Comparison of ENCODE assay signal across 26 cellular contexts in the genomic region with DNA sequence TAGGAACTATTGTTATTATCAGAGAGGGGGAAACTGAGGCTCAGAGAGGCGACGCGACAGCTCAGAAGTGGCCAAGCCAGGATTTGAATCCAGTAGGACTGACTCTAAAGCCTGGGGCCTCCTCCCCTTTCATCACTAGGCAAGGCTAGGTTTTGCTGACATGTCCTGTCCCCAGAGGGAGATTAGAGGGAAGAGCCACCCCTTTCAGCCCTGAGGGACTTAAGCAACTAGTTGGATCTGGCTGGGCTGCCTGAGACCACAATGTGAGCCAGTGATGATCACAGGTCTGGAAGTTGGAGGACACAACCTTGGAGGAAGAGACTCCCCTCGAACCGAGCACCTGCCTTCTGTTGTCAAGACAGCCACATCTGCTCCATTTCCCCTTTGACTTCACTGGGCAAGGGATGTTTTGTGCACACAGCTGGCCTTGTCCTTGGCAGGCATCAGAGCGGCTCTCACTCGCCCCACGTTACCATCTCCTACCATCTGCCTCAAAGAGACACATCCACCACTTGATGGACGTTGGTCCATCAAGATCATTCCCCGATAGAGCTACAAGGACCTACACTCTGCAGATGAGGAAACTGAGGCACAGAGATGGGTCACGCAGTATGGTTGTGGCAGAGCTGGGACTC. TPM values are rescaled to one million over a fixed set of nuclear protein-coding genes. Genes with fewer than 3 reads are reported as not detected.
A peak's percentile ranks its signal among the peaks of the same experiment; 100 is the strongest.
DNase-seq lines count a peak whose midpoint lies in the region; ATAC-seq, FAIRE-seq and TF ChIP-seq lines count a peak whose summit lies in the region.
"Had no signal": no experiment of that assay in that cellular context is flagged by ENCODE, and none has a peak within 500 bp of the region (broad histone marks: within the 10 kb centered on the region; RNA-seq: fewer than 3 reads in every experiment).

No MANE protein-coding gene starts in this region.

- intact Hi-C loops in HepG2 (cut with micrococcal nuclease; ENCODE audit: unreplicated experiment) (no loop called here), right lobe of liver (cut with DNase I) (loop anchor here in 1 of 2 donors (5.0 kb wide), 1 partner anchor 112 kb away; no protein-coding TSS in a partner anchor)

- BruUV-seq in HepG2 (replicated peaks; lab: Mats Ljungman, UMichigan) = no TSS peak

- peak overlapping the region; percentile 70 for H3K4me2 ChIP-seq in HepG2 (ENCODE audit: low read depth, low read length)
- H3K4me2 ChIP-seq: PC-9 had no signal

- H3K36me3 ChIP-seq in HepG2 (replicated peaks in 1 of 2; ENCODE audit: control insufficient read depth in 1 of 2, insufficient read depth in 2 of 2, low read length in 2 of 2) = no peaks in the 10 kb centered on the region
- H3K36me3 ChIP-seq in right lobe of liver = no peaks in the 10 kb centered on the region
- no peaks in the 10 kb centered on the region for H3K36me3 ChIP-seq in bronchial epithelial cell (ENCODE audit: control insufficient read depth, insufficient read depth, low read length)
- H3K36me3 ChIP-seq: ascending aorta, thoracic aorta had no signal

- H3K27ac ChIP-seq in HepG2 (ENCODE audit: extremely low read length, insufficient read depth, low read length) (no peak overlapping the region), right lobe of liver (no peak overlapping the region), temporal lobe (ENCODE audit: low read depth, low read length) (peak overlapping the region; percentile 98)
- H3K27ac ChIP-seq: ascending aorta, foreskin keratinocyte, PC-9, psoas muscle, skin epidermis, thoracic aorta had no signal

- H3K9ac ChIP-seq in HepG2 (ENCODE audit: insufficient read depth, low read depth, low read length) = no peak overlapping the region

- no peak for DNase-seq in HepG2 (ENCODE audit: low spot score)
- no peak for DNase-seq in right lobe of liver
- DNase-seq in NCI-H2171 treated with DMSO at 0.1 percent for 48 hours (lab: John Stamatoyannopoulos, UW) = peak; percentile 72
- no peak for DNase-seq in bronchial epithelial cell (ENCODE audit: low read depth)
- DNase-seq: activated CD4-positive, alpha-beta T cell treated with anti-CD3 and anti-CD28 coated beads for 48 hours; cerebellar nuclear complex; effector CD8-positive, alpha-beta T cell; foreskin keratinocyte; HFFc6; hippocampal formation; Kasumi-1; mucosa of descending colon; NCI-H1048; NCI-H2107; PC-9; psoas muscle; stimulated activated CD4-positive, alpha-beta T cell treated with anti-CD3 and anti-CD28 coated beads, Interleukin-2, amount 100 ng/mL, for 24 hours had no signal

- H4K20me1 ChIP-seq in HepG2 (ENCODE audit: insufficient read depth, low read length) = no peaks in the 10 kb centered on the region

- H3K4me1 ChIP-seq in HepG2 (ENCODE audit: insufficient read depth, low read length) (peaks cover 51% of the 10 kb centered on the region), right lobe of liver (no peaks in the 10 kb centered on the region)
- H3K4me1 ChIP-seq: foreskin keratinocyte had no signal

- in situ Hi-C loops in HepG2 (cut with HindIII; ENCODE audit: extremely low pct_ligation_motif_present, low pct_unique_long_range_greater_than_20kb) = no loop called here

- FAIRE-seq in HepG2 (lab: Jason Lieb, UNC) (no peak), bronchial epithelial cell (lab: Jason Lieb, UNC) (peak; percentile 70)
- FAIRE-seq: HTR-8/SVneo had no signal

- TF ChIP-seq CTCF in HepG2 (CRISPR knock-in tag; IDR thresholded peaks at IDR 0.05) (no peak), right lobe of liver (IDR thresholded peaks at IDR 0.05) (no peak), bronchial epithelial cell (IDR thresholded peaks at IDR 0.05; ENCODE audit: insufficient read depth, low read length, severe bottlenecking) (no peak)

- H2AFZ ChIP-seq in HepG2 (ENCODE audit: low read length) = no peak overlapping the region
- H2AFZ ChIP-seq: PC-9 had no signal

- H3K4me3 ChIP-seq in HepG2 (replicated peaks in 1 of 3; ENCODE audit: insufficient read depth in 1 of 3, low read depth in 2 of 3, low read length in 3 of 3) (peak overlapping the region in 1 of 3 experiments; percentile 37; a peak in 2 of 6 replicates), right lobe of liver (no peak overlapping the region), bronchial epithelial cell (ENCODE audit: low read depth, low read length) (no peak overlapping the region)
- H3K4me3 ChIP-seq: ascending aorta, mucosa of descending colon, PC-9, psoas muscle, skin epidermis, thoracic aorta had no signal

- TF ChIP-seq POLR2A in HepG2 (IDR thresholded peaks at IDR 0.05; ENCODE audit: insufficient read depth in 1 of 2, low read depth in 2 of 2, low read length in 2 of 2) = no peak
- no peak for TF ChIP-seq POLR2A in right lobe of liver (IDR thresholded peaks at IDR 0.05)

- ATAC-seq in HepG2 = 0 out of 3 replicates have a peak, but pooled peaks have one; percentile 11
- no peak for ATAC-seq in right lobe of liver
- no peak for ATAC-seq in GM21717 (IDR thresholded peaks at IDR 0.05; ENCODE audit: unreplicated experiment)
- no peak for ATAC-seq in GM21423 (IDR thresholded peaks at IDR 0.05; ENCODE audit: unreplicated experiment)
- ATAC-seq in GM19467 (IDR thresholded peaks at IDR 0.05; ENCODE audit: unreplicated experiment) = no peak
- ATAC-seq: foreskin keratinocyte; mucosa of descending colon; psoas muscle; stimulated activated memory B cell treated with anti-CD40 and anti-IgM and Interleukin-4, amounts not matched to agents 10 μg/mL and 1 μg/mL and 100 μg/mL, for 72 hours had no signal

- POLR2A ChIA-PET in HepG2 (lab: Yijun Ruan, JAX) = interaction anchor here (1.0 to 1.9 kb wide), 4 partner anchors 16 to 173 kb away, joined by 3 to 4 read pairs (median 3); a partner anchor contains a TSS

- CTCF ChIA-PET in HepG2 (lab: Yijun Ruan, JAX; ENCODE audit: low intra/inter-chr PET ratio, low total read pairs) = no interaction called here

- peaks cover 0 to 7% of the 10 kb centered on the region in 2 experiments; a peak in 4 of 5 replicates for H3K27me3 ChIP-seq in HepG2 (ENCODE audit: control insufficient read depth in 1 of 2, insufficient read depth in 2 of 2, low read length in 2 of 2)
- no peaks in the 10 kb centered on the region for H3K27me3 ChIP-seq in right lobe of liver
- peaks cover 12% of the 10 kb centered on the region for H3K27me3 ChIP-seq in bronchial epithelial cell (ENCODE audit: control insufficient read depth, insufficient read depth, low read length)
- H3K27me3 ChIP-seq: ascending aorta had no signal

- 32% methylated on average over 5 of the region's 11 CpGs for WGBS in HepG2 (ENCODE audit: low lambda C conversion rate)
- WGBS in right lobe of liver (ENCODE audit: insufficient coverage, low coverage, low lambda C conversion rate, missing lambda C conversion rate) = 80% methylated on average over 1 of the region's 11 CpGs

- H3K9me3 ChIP-seq in HepG2 (ENCODE audit: low read length) (no peaks in the 10 kb centered on the region), right lobe of liver (no peaks in the 10 kb centered on the region)
- H3K9me3 ChIP-seq: ascending aorta, mucosa of descending colon, psoas muscle, thoracic aorta had no signal

- no peak for TF ChIP-seq RAD21 in HepG2 (CRISPR knock-in tag; IDR thresholded peaks at IDR 0.05)

- TF ChIP-seq EP300 in HepG2 (IDR thresholded peaks at IDR 0.05; ENCODE audit: low read depth in 2 of 2, low read length in 2 of 2) = no peak
- no peak for TF ChIP-seq EP300 in HepG2 (CRISPR knock-in tag; IDR thresholded peaks at IDR 0.05; ENCODE audit: borderline replicate concordance)

- H3K79me2 ChIP-seq in HepG2 (ENCODE audit: insufficient read depth, low read length) = no peaks in the 10 kb centered on the region

RNA-seq across cellular contexts. Expression of a gene that starts 31.4 kb away (rescaled TPM):
- total RNA-seq in HepG2 (2016; rRNA removed; fragmentation: Illumina TruSeq; extraction: Trizol) (47.1 and 66.9 TPM in 2 replicates), right lobe of liver (10 to 100 TPM; 14.2 to 60.0 (median 37.6) TPM), bronchial epithelial cell (14.3 and 16.1 TPM in 2 replicates), temporal lobe (9.3 TPM)
- total RNA-seq in HepG2 (2016; cell fraction: cytosol; rRNA removed; fragmentation: Illumina TruSeq; extraction: Trizol; ENCODE audit: low read depth) = 15.1 and 17.9 TPM in 2 replicates
- 40.9 and 70.6 TPM in 2 replicates for total RNA-seq in HepG2 (2016; cell fraction: insoluble cytoplasmic fraction; rRNA removed; fragmentation: Illumina TruSeq; extraction: Trizol)
- 34.1 and 39.6 TPM in 2 replicates for total RNA-seq in HepG2 (2016; cell fraction: membrane; rRNA removed; fragmentation: Illumina TruSeq; extraction: Trizol)
- 38.8 and 47.2 TPM in 2 replicates for total RNA-seq in HepG2 (2016; cell fraction: nucleus; rRNA removed; fragmentation: Illumina TruSeq; extraction: Trizol)
- polyA plus RNA-seq in HepG2 (2011; rRNA removed) = 11.6 and 22.5 TPM in 2 replicates
- polyA plus RNA-seq in HepG2 (2011; cell fraction: cytosol; rRNA removed) = 12.4 and 13.5 TPM in 2 replicates
- 32.0 and 47.6 TPM in 2 replicates for polyA plus RNA-seq in HepG2 (2011; cell fraction: nucleus; rRNA removed)
- 19.2 and 28.6 TPM in 2 replicates for polyA plus RNA-seq in HepG2 (2012)
- polyA plus RNA-seq in HepG2 (2016; cell fraction: cytosol; fragmentation: Illumina TruSeq; extraction: Trizol; ENCODE audit: low read depth) = 16.3 and 19.9 TPM in 2 replicates
- polyA plus RNA-seq in HepG2 (2016; cell fraction: insoluble cytoplasmic fraction; fragmentation: Illumina TruSeq; extraction: Trizol; ENCODE audit: low read depth) = 42.0 and 50.4 TPM in 2 replicates
- 26.9 and 30.0 TPM in 2 replicates for polyA plus RNA-seq in HepG2 (2016; cell fraction: membrane; fragmentation: Illumina TruSeq; extraction: Trizol; ENCODE audit: low read depth)
- 78.2 and 82.6 TPM in 2 replicates for polyA plus RNA-seq in HepG2 (2016; cell fraction: nucleus; fragmentation: Illumina TruSeq; extraction: Trizol; ENCODE audit: insufficient read depth, low read depth)
- polyA minus RNA-seq in HepG2 (2011; rRNA and poly(A)+ RNA removed; ENCODE audit: low replicate concordance) = 19.6 and 22.9 TPM in 2 replicates
- 6.1 and 8.0 TPM in 2 replicates for polyA minus RNA-seq in HepG2 (2011; cell fraction: cytosol; rRNA and poly(A)+ RNA removed)
- 12.2 and 21.1 TPM in 2 replicates for polyA minus RNA-seq in HepG2 (2011; cell fraction: nucleus; rRNA and poly(A)+ RNA removed)

RNA-seq across cellular contexts. Expression of a gene that starts 31.7 kb away (rescaled TPM):
- 77.3 and 112 TPM in 2 replicates for total RNA-seq in HepG2 (2016; rRNA removed; fragmentation: Illumina TruSeq; extraction: Trizol)
- 32.4 and 42.7 TPM in 2 replicates for total RNA-seq in HepG2 (2016; cell fraction: cytosol; rRNA removed; fragmentation: Illumina TruSeq; extraction: Trizol; ENCODE audit: low read depth)
- total RNA-seq in HepG2 (2016; cell fraction: insoluble cytoplasmic fraction; rRNA removed; fragmentation: Illumina TruSeq; extraction: Trizol) = 80.5 and 108 TPM in 2 replicates
- 59.5 and 67.4 TPM in 2 replicates for total RNA-seq in HepG2 (2016; cell fraction: membrane; rRNA removed; fragmentation: Illumina TruSeq; extraction: Trizol)
- total RNA-seq in HepG2 (2016; cell fraction: nucleus; rRNA removed; fragmentation: Illumina TruSeq; extraction: Trizol) = 37.8 and 41.0 TPM in 2 replicates
- polyA plus RNA-seq in HepG2 (2011; rRNA removed) = 26.1 and 33.2 TPM in 2 replicates
- 29.9 and 32.2 TPM in 2 replicates for polyA plus RNA-seq in HepG2 (2011; cell fraction: cytosol; rRNA removed)
- polyA plus RNA-seq in HepG2 (2011; cell fraction: nucleus; rRNA removed) = 34.9 and 43.2 TPM in 2 replicates
- 39.1 and 40.4 TPM in 2 replicates for polyA plus RNA-seq in HepG2 (2012)
- 36.6 and 44.0 TPM in 2 replicates for polyA plus RNA-seq in HepG2 (2016; cell fraction: cytosol; fragmentation: Illumina TruSeq; extraction: Trizol; ENCODE audit: low read depth)
- 98.7 and 99.8 TPM in 2 replicates for polyA plus RNA-seq in HepG2 (2016; cell fraction: insoluble cytoplasmic fraction; fragmentation: Illumina TruSeq; extraction: Trizol; ENCODE audit: low read depth)
- 39.9 and 52.5 TPM in 2 replicates for polyA plus RNA-seq in HepG2 (2016; cell fraction: membrane; fragmentation: Illumina TruSeq; extraction: Trizol; ENCODE audit: low read depth)
- 58.2 and 63.9 TPM in 2 replicates for polyA plus RNA-seq in HepG2 (2016; cell fraction: nucleus; fragmentation: Illumina TruSeq; extraction: Trizol; ENCODE audit: insufficient read depth, low read depth)
- polyA minus RNA-seq in HepG2 (2011; rRNA and poly(A)+ RNA removed; ENCODE audit: low replicate concordance) = 37.1 and 53.3 TPM in 2 replicates
- polyA minus RNA-seq in HepG2 (2011; cell fraction: cytosol; rRNA and poly(A)+ RNA removed) = 11.8 and 16.2 TPM in 2 replicates
- polyA minus RNA-seq in HepG2 (2011; cell fraction: nucleus; rRNA and poly(A)+ RNA removed) = 21.0 and 29.1 TPM in 2 replicates
- 10 to 100 TPM; 42.6 to 99.8 (median 65.2) TPM for total RNA-seq in right lobe of liver
- 33.5 and 36.9 TPM in 2 replicates for total RNA-seq in bronchial epithelial cell
- 11.1 TPM for total RNA-seq in temporal lobe
